Comparison of ENCODE assay signal across 8 cellular contexts in genomic region chr4:152850377-152850776, GRCh38.
A peak's percentile ranks its signal among the peaks of the same experiment; 100 is the strongest.
DNase-seq lines count a peak whose midpoint lies in the region; ATAC-seq and TF ChIP-seq lines count a peak whose summit lies in the region.

No MANE protein-coding gene starts in this region.

- no peak overlapping the region for H2AFZ ChIP-seq in hepatocyte

- no peaks in the 10 kb centered on the region for H3K27me3 Mint-ChIP-seq in CD8-positive, alpha-beta T cell (ENCODE audit: low read depth)

- H3K27ac Mint-ChIP-seq in CD8-positive, alpha-beta T cell, result no peak overlapping the region

- peaks cover 15% of the 10 kb centered on the region for H3K9me3 Mint-ChIP-seq in CD8-positive, alpha-beta T cell

- H3K4me1 Mint-ChIP-seq in CD8-positive, alpha-beta T cell (ENCODE audit: low read depth), result peaks cover 24% of the 10 kb centered on the region

- H3K36me3 ChIP-seq in CD8-positive, alpha-beta T cell (ENCODE audit: insufficient read depth, low read length), result no peaks in the 10 kb centered on the region
- no peaks in the 10 kb centered on the region for H3K36me3 ChIP-seq in hepatocyte (replicated peaks; ENCODE audit: insufficient read depth, low read depth)

- WGBS in hepatocyte (ENCODE audit: low lambda C conversion rate, missing lambda C conversion rate), result 55% methylated on average over 4 of the region's 4 CpGs

- H3K27ac ChIP-seq in CD8-positive, alpha-beta T cell (ENCODE audit: low read depth, low read length), result no peak overlapping the region
- H3K27ac ChIP-seq in hepatocyte, result peak overlapping the region; percentile 11

- H3K4me2 ChIP-seq in hepatocyte, result no peak overlapping the region

- H3K4me3 Mint-ChIP-seq in CD8-positive, alpha-beta T cell, result no peak overlapping the region

- CTCF ChIA-PET in CD8-positive, alpha-beta T cell (lab: Charles Lee), result interaction anchor here (3.0 to 7.9 kb wide), 2 partner anchors 233 to 278 kb away, joined by 20 to 67 read pairs; no protein-coding TSS in a partner anchor

- H3K4me1 ChIP-seq in CD8-positive, alpha-beta T cell (ENCODE audit: insufficient read depth, low read length), result peaks cover 4% of the 10 kb centered on the region
- peaks cover 3% of the 10 kb centered on the region for H3K4me1 ChIP-seq in hepatocyte (ENCODE audit: insufficient read depth)

- ATAC-seq in CD8-positive, alpha-beta T cell, result peak; percentile 69
- peak; percentile 75 for ATAC-seq in HG03442 (IDR thresholded peaks at IDR 0.05; ENCODE audit: unreplicated experiment)

- H3K4me3 ChIP-seq in CD8-positive, alpha-beta T cell (ENCODE audit: low read depth, low read length), result no peak overlapping the region
- H3K4me3 ChIP-seq in hepatocyte, result no peak overlapping the region

- no peaks in the 10 kb centered on the region for H3K9me2 ChIP-seq in hepatocyte (replicated peaks; ENCODE audit: insufficient read depth)

- no peaks in the 10 kb centered on the region for H3K27me3 ChIP-seq in CD8-positive, alpha-beta T cell (ENCODE audit: insufficient read depth, low read length)
- no peaks in the 10 kb centered on the region for H3K27me3 ChIP-seq in hepatocyte

- peaks cover 32% of the 10 kb centered on the region for H3K79me2 ChIP-seq in hepatocyte

- peak in 5 of 7 experiments; percentile 18 to 45 (median 21) for DNase-seq in CD8-positive, alpha-beta T cell
- DNase-seq in activated CD4-positive, alpha-beta T cell treated with anti-CD3 and anti-CD28 coated beads, Interleukin-2, amount 50 U/mL, for 48 hours, result peak; percentile 27 to 29
- DNase-seq in hepatocyte (ENCODE audit: low spot score), result peak; percentile 13
- peak; percentile 37 for DNase-seq in stimulated activated CD8-positive, alpha-beta memory T cell treated with anti-CD3 and anti-CD28 coated beads, Interleukin-4, amount 100 ng/mL, for 48 hours
- DNase-seq in NCI-H1694 treated with DMSO at 0.1 percent for 48 hours (lab: John Stamatoyannopoulos, UW), result no peak
- DNase-seq in NCI-H1105 treated with DMSO at 0.1 percent for 48 hours (lab: John Stamatoyannopoulos, UW), result no peak
- DNase-seq in DMS 273 (lab: John Stamatoyannopoulos, UW; ENCODE audit: unreplicated experiment), result no peak

- intact Hi-C loops in CD8-positive, alpha-beta T cell (cut with DNase I, micrococcal nuclease), result no loop called here

- no peaks in the 10 kb centered on the region for H3K9me3 ChIP-seq in CD8-positive, alpha-beta T cell (ENCODE audit: low read length)
- H3K9me3 ChIP-seq in hepatocyte (ENCODE audit: low read depth), result peaks cover 16% of the 10 kb centered on the region

- no peak for TF ChIP-seq CTCF in CD8-positive, alpha-beta T cell (IDR thresholded peaks at IDR 0.05)
- TF ChIP-seq CTCF in hepatocyte (IDR thresholded peaks at IDR 0.05; ENCODE audit: poor library complexity), result no peak

- H3K36me3 Mint-ChIP-seq in CD8-positive, alpha-beta T cell, result peaks cover 18% of the 10 kb centered on the region

- H4K20me1 ChIP-seq in hepatocyte (ENCODE audit: insufficient read depth, poor library complexity, severe bottlenecking), result no peaks in the 10 kb centered on the region

- POLR2A ChIA-PET in CD8-positive, alpha-beta T cell (lab: Charles Lee), result no interaction called here

Comparison
In these comparisons a context has a peak if more than half of its experiments do, and no peak if none do; other contexts are left out.
1. DNase-seq: peak in CD8-positive, alpha-beta T cell (5 of 7), activated CD4-positive, alpha-beta T cell treated with anti-CD3 and anti-CD28 coated beads, Interleukin-2, amount 50 U/mL, for 48 hours (2 of 2), hepatocyte (single experiment) and stimulated activated CD8-positive, alpha-beta memory T cell treated with anti-CD3 and anti-CD28 coated beads, Interleukin-4, amount 100 ng/mL, for 48 hours (single experiment); none in NCI-H1694 treated with DMSO at 0.1 percent for 48 hours (single experiment), NCI-H1105 treated with DMSO at 0.1 percent for 48 hours (single experiment) and DMS 273 (single experiment).